Comparison of ENCODE assay signal across 8 cellular contexts in the genomic region with DNA sequence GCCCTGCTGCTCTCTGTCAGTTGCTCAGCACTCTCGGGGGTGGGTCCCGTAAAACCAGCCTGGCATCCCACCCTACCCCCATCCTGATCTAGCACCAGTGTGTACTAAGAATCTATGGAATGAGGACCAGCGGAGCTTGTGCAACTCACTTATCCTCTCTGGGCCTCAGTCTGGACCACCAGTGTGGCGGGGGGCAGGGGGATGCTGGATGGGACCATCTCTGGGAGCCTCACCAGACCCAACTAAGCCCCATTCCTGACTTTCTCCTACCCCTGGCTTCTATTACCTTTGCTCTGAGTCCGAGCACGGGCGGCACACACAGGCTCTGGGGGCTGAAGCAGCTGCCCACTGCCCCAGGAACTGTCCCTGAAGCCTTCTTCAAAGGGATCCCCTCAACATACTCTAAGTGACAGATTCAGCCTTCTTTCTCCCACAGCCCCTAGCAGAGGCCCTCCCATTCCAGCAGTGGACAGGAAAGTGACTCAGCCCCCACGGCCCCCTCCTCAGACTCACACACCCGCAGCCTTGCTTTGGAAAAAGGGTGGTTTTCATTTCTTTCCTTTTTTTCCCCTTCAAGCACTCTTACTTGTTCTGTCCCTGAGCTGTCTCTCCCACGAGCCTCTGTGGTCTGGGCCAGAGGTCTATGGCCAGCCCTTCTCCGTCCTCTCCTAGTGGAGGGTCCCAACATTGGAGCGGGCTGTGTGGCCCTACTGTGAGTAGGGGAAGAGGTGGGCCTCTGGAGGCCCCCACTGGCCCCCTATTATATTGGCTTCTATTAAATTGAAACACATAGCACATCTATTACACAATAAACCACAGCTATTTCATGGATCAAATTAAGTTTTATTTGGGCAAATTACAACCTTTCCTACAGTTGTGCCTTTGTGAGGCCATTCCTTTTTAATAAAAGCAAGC.
DNase-seq lines count a peak whose midpoint lies in the region; ATAC-seq and TF ChIP-seq lines count a peak whose summit lies in the region.

No MANE protein-coding gene starts in this region.

- H3K4me3 ChIP-seq in breast epithelium (no peak overlapping the region), right lobe of liver (no peak overlapping the region), thyroid gland (replicated peaks in 1 of 3) (no peak overlapping the region)

- intact Hi-C loops in breast epithelium (cut with DNase I; ENCODE audit: low total_unique reads) = no loop called here
- intact Hi-C loops in right lobe of liver (cut with DNase I) = no loop called here
- intact Hi-C loops in thyroid gland (cut with DNase I) = no loop called here

- H3K9me3 ChIP-seq in breast epithelium = no peaks in the 10 kb centered on the region
- no peaks in the 10 kb centered on the region for H3K9me3 ChIP-seq in right lobe of liver
- H3K9me3 ChIP-seq in thyroid gland = no peaks in the 10 kb centered on the region

- ATAC-seq in right lobe of liver (no peak), GM18868 (IDR thresholded peaks at IDR 0.05; ENCODE audit: unreplicated experiment) (no peak), HG03354 (IDR thresholded peaks at IDR 0.05; ENCODE audit: poor library complexity, severe bottlenecking, unreplicated experiment) (no peak)

- WGBS in right lobe of liver (ENCODE audit: insufficient coverage, low coverage, low lambda C conversion rate, missing lambda C conversion rate) = 39% methylated on average over 5 of the region's 12 CpGs
- 65 to 68% methylated on average over 10 to 12 of the region's 12 CpGs for WGBS in thyroid gland, 2 donors

- TF ChIP-seq CTCF in breast epithelium (IDR thresholded peaks at IDR 0.05) (no peak), right lobe of liver (IDR thresholded peaks at IDR 0.05) (no peak), thyroid gland (IDR thresholded peaks at IDR 0.05) (no peak)

- peak overlapping the region; percentile 84 to 91 for H3K27ac ChIP-seq in breast epithelium
- peak overlapping the region in 2 of 3 donors; percentile 37 to 51 for H3K27ac ChIP-seq in right lobe of liver
- peak overlapping the region; percentile 86 to 93 (median 92) for H3K27ac ChIP-seq in thyroid gland

- DNase-seq in HS-27A (ENCODE audit: low read depth) = peak; percentile 64
- peak in 1 of 2 donors; percentile 29 for DNase-seq in breast epithelium (ENCODE audit: low spot score in 2 of 2)
- no peak for DNase-seq in right lobe of liver
- no peak for DNase-seq in thyroid gland
- DNase-seq in activated CD4-positive, CD25-positive, alpha-beta regulatory T cell (lab: John Stamatoyannopoulos, UW) = no peak
- no peak for DNase-seq in DMS53 treated with DMSO at 0.1 percent for 48 hours (lab: John Stamatoyannopoulos, UW; ENCODE audit: unreplicated experiment)

- H3K27me3 ChIP-seq in breast epithelium (no peaks in the 10 kb centered on the region), right lobe of liver (no peaks in the 10 kb centered on the region), thyroid gland (no peaks in the 10 kb centered on the region)

- TF ChIP-seq POLR2A in breast epithelium (IDR thresholded peaks at IDR 0.05) = no peak
- TF ChIP-seq POLR2A in right lobe of liver (IDR thresholded peaks at IDR 0.05) = no peak
- no peak for TF ChIP-seq POLR2A in thyroid gland (IDR thresholded peaks at IDR 0.05)

- H3K36me3 ChIP-seq in breast epithelium (no peaks in the 10 kb centered on the region), right lobe of liver (no peaks in the 10 kb centered on the region), thyroid gland (no peaks in the 10 kb centered on the region)

- peaks cover 7 to 11% of the 10 kb centered on the region in 2 donors for H3K4me1 ChIP-seq in breast epithelium
- peaks cover 0 to 7% (median 0%) of the 10 kb centered on the region in 4 donors for H3K4me1 ChIP-seq in right lobe of liver
- peaks cover 26 to 36% of the 10 kb centered on the region in 2 donors for H3K4me1 ChIP-seq in thyroid gland
